21 cellular contexts compared by ENCODE assay signal in the genomic region with DNA sequence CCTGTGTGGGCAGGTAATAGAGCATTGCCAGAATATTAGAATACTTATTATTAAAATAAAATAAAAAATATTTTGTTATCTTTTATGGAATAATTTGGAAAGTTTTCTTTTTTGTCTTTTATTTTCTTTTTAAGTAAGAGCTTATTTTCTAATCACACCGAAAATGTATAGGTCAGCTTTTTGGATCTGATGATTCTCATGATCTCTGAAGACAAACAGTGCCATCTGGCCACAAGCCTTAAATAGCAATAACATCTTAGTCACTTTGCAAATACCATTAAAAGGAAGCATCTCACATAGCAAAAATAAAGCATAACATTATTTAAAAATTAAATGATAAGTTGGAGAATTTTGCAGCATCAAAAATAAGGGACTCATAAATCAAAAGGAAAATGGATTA.
A peak's percentile ranks its signal among the peaks of the same experiment; 100 is the strongest.
DNase-seq lines count a peak whose midpoint lies in the region; ATAC-seq, FAIRE-seq and TF ChIP-seq lines count a peak whose summit lies in the region.
"Had no signal": no experiment of that assay in that cellular context is flagged by ENCODE, and none has a peak within 500 bp of the region (broad histone marks: within the 10 kb centered on the region; RNA-seq: fewer than 3 reads in every experiment).

No MANE protein-coding gene starts in this region.

- H3K4me1 ChIP-seq in A549: no peaks in the 10 kb centered on the region
- H3K4me1 ChIP-seq in MM.1S (ENCODE audit: low read length): peaks cover 37% of the 10 kb centered on the region
- H3K4me1 ChIP-seq: BLaER1 treated with 17β-estradiol and CSF1 and Interleukin-3, amounts not matched to agents 10 nM and 100 nM had no signal

- POLR2A ChIA-PET in A549 (lab: Yijun Ruan, JAX): no interaction called here
- POLR2A ChIA-PET in GM10248 (lab: Yijun Ruan, JAX): no interaction called here

- no peak overlapping the region for H3K9ac ChIP-seq in MM.1S (ENCODE audit: low read length)
- H3K9ac ChIP-seq: BLaER1 treated with 17β-estradiol and CSF1 and Interleukin-3, amounts not matched to agents 10 nM and 100 nM had no signal

- no peak for FAIRE-seq in A549 (lab: Jason Lieb, UNC)
- FAIRE-seq: GM12892, GM18507, RCC 7860 had no signal

- CTCF ChIA-PET in A549 (lab: Yijun Ruan, JAX): interaction anchor here (0.6 kb wide), 2 partner anchors 246 to 975 kb away, joined by 3 read pairs; no protein-coding TSS in a partner anchor
- CTCF ChIA-PET in GM10248 (lab: Yijun Ruan, JAX): interaction anchor here (1.8 kb wide), 2 partner anchors 9 to 12 kb away, joined by 4 to 8 read pairs; no protein-coding TSS in a partner anchor

- DNase-seq in A549 (ENCODE audit: low read depth in 1 of 2, low spot score in 1 of 2): peak in 1 of 2 experiments; percentile 11
- DNase-seq in DMS53 (lab: John Stamatoyannopoulos, UW): peak; percentile 62
- DNase-seq in MM.1S: peak; percentile 84
- DNase-seq in RPMI8226: peak; percentile 72
- no peak for DNase-seq in GM10248 (ENCODE audit: extremely low spot score)
- no peak for DNase-seq in NCI-H1105 treated with DMSO at 0.1 percent for 48 hours (lab: John Stamatoyannopoulos, UW)
- no peak for DNase-seq in GM10266 (ENCODE audit: extremely low spot score)
- DNase-seq: GF-D8, GOT3, KBM-7, NCI-H1092 treated with DMSO at 0.1 percent for 48 hours, NCI-H2081, NCI-H510A, Right ventricle myocardium superior had no signal

- no peak for TF ChIP-seq EP300 in A549 (IDR thresholded peaks at IDR 0.05)

- H3K36me3 ChIP-seq in MM.1S (replicated peaks; ENCODE audit: insufficient read depth, low read length): no peaks in the 10 kb centered on the region
- H3K36me3 ChIP-seq: BLaER1 treated with 17β-estradiol and CSF1 and Interleukin-3, amounts not matched to agents 10 nM and 100 nM had no signal

- peaks cover 19% of the 10 kb centered on the region for H3F3A ChIP-seq in MM.1S (ENCODE audit: insufficient read depth, low read length)

- no peaks in the 10 kb centered on the region for H3K9me2 ChIP-seq in MM.1S (replicated peaks; ENCODE audit: insufficient read depth, low read length)

- ATAC-seq in A549 (no peak), HG03139 (IDR thresholded peaks at IDR 0.05; ENCODE audit: unreplicated experiment) (no peak)
- ATAC-seq: HCT116 had no signal

- TF ChIP-seq RAD21 in A549 (conservative IDR thresholded peaks at IDR 0.05 in 1 of 2, IDR thresholded peaks at IDR 0.05 in 1 of 2): 0 out of 5 replicates have a peak, but pooled peaks have one; percentile 3 to 26

- no peaks in the 10 kb centered on the region for H3K27me3 ChIP-seq in MM.1S (replicated peaks; ENCODE audit: insufficient read depth, low read length)
- H3K27me3 ChIP-seq: BLaER1 treated with 17β-estradiol and CSF1 and Interleukin-3, amounts not matched to agents 10 nM and 100 nM had no signal

- H2AFZ ChIP-seq in MM.1S (ENCODE audit: low read length): no peak overlapping the region; the same call in 1 of the 2 replicates

- H4K20me1 ChIP-seq in MM.1S (ENCODE audit: insufficient read depth, low read length): no peaks in the 10 kb centered on the region
- H4K20me1 ChIP-seq: BLaER1 treated with 17β-estradiol and CSF1 and Interleukin-3, amounts not matched to agents 10 nM and 100 nM had no signal

- no peak overlapping the region for H3K27ac ChIP-seq in A549
- peak overlapping the region; percentile 12; the same call in 1 of the 2 replicates for H3K27ac ChIP-seq in MM.1S (ENCODE audit: low read length)
- H3K27ac ChIP-seq: BLaER1 treated with 17β-estradiol and CSF1 and Interleukin-3, amounts not matched to agents 10 nM and 100 nM; SK-N-MC had no signal

- TF ChIP-seq CTCF in A549 (IDR thresholded peaks at IDR 0.05) (no peak; the same call in 2 of the 3 replicates), MM.1S (IDR thresholded peaks at IDR 0.05; ENCODE audit: low read length) (peak; percentile 55), GM10248 (IDR thresholded peaks at IDR 0.05; ENCODE audit: control extremely low read depth, extremely low read depth, low read depth, missing control alignments) (no peak), GM10266 (IDR thresholded peaks at IDR 0.05; ENCODE audit: control insufficient read depth, insufficient read depth, low read depth, missing control alignments) (no peak)

- TF ChIP-seq POLR2A in A549 (IDR thresholded peaks at IDR 0.05; ENCODE audit: low read length): no peak

- H3K9me3 ChIP-seq in A549 (no peaks in the 10 kb centered on the region), MM.1S (replicated peaks; ENCODE audit: insufficient read depth, low read length) (no peaks in the 10 kb centered on the region)

- H3K4me3 ChIP-seq in A549: no peak overlapping the region
- H3K4me3 ChIP-seq in MM.1S (ENCODE audit: low read length): no peak overlapping the region
- H3K4me3 ChIP-seq: BLaER1 treated with 17β-estradiol and CSF1 and Interleukin-3, amounts not matched to agents 10 nM and 100 nM; SK-N-MC had no signal

- no peaks in the 10 kb centered on the region for H3K79me2 ChIP-seq in MM.1S (ENCODE audit: low read length)

- 13% methylated on average over 1 of the region's 1 CpG for WGBS in A549 (ENCODE audit: missing lambda C conversion rate)

- H3K4me2 ChIP-seq in A549 (no peak overlapping the region), MM.1S (ENCODE audit: low read depth, low read length) (peak overlapping the region; percentile 37)
- H3K4me2 ChIP-seq: BLaER1 treated with 17β-estradiol and CSF1 and Interleukin-3, amounts not matched to agents 10 nM and 100 nM had no signal

TF ChIP-seq in A549, 52 proteins besides CTCF, POLR2A, EP300 and RAD21:
- no peak for TF ChIP-seq GATA3 (IDR thresholded peaks at IDR 0.05; ENCODE audit: borderline replicate concordance)
- TF ChIP-seq MAFK (IDR thresholded peaks at IDR 0.05; ENCODE audit: partially characterized antibody): peak; percentile 69
TF ChIP-seq in A549: peak in this region for 1.

Comparison
In these comparisons a context has a peak if more than half of its experiments do, and no peak if none do; other contexts are left out.
1. DNase-seq: peak in DMS53 (single experiment), MM.1S (single experiment) and RPMI8226 (single experiment); none in GM10248 (single experiment), NCI-H1105 treated with DMSO at 0.1 percent for 48 hours (single experiment) and GM10266 (single experiment).